Comparison of ENCODE assay signal across 8 cellular contexts in genomic region chr16:23640669-23640958, GRCh38. TPM values are rescaled to one million over a fixed set of nuclear protein-coding genes. Genes with fewer than 3 reads are reported as not detected.
DNase-seq lines count a peak whose midpoint lies in the region; ATAC-seq and TF ChIP-seq lines count a peak whose summit lies in the region.

No MANE protein-coding gene starts in this region.

- no peaks in the 10 kb centered on the region for H3K27me3 Mint-ChIP-seq in T-cell

- H3K36me3 ChIP-seq in esophagus squamous epithelium = peaks cover 6 to 59% (median 10%) of the 10 kb centered on the region in 3 donors

- POLR2A ChIA-PET in T-cell (lab: Charles Lee) = interaction anchor here in 1 of 2 donors (1.0 kb wide), 1 partner anchor 21 kb away, joined by 3 read pairs; no protein-coding TSS in a partner anchor

- peak overlapping the region; percentile 88 to 93 for H3K27ac Mint-ChIP-seq in T-cell

- H3K4me1 Mint-ChIP-seq in T-cell = peaks cover 31 to 37% (median 37%) of the 10 kb centered on the region in 3 donors

- peak; percentile 24 for DNase-seq in stimulated activated CD4-positive, alpha-beta T cell treated with anti-CD3 and anti-CD28 coated beads, Interleukin-15, amount 100 ng/mL, for 24 hours
- DNase-seq in stimulated activated CD4-positive, alpha-beta T cell treated with anti-CD3 and anti-CD28 coated beads, Interleukin-1b, Interleukin-23, amount 100 ng/mL, for 48 hours = no peak
- peak in 2 of 34 experiments; percentile 1 for DNase-seq in T-cell
- no peak for DNase-seq in esophagus squamous epithelium (lab: John Stamatoyannopoulos, UW)
- peak; percentile 5 for DNase-seq in pons (ENCODE audit: low spot score)
- DNase-seq in cerebellar nuclear complex (lab: John Stamatoyannopoulos, UW) = no peak
- no peak for DNase-seq in C1 segment of cervical spinal cord (lab: John Stamatoyannopoulos, UW)

- no peaks in the 10 kb centered on the region for H3K9me3 ChIP-seq in esophagus squamous epithelium

- peak overlapping the region; percentile 94 to 98 (median 98) for H3K4me3 Mint-ChIP-seq in T-cell

- peaks cover 14 to 34% (median 18%) of the 10 kb centered on the region in 3 donors for H3K4me1 ChIP-seq in esophagus squamous epithelium

- TF ChIP-seq CTCF in esophagus squamous epithelium (IDR thresholded peaks at IDR 0.05) = no peak

- no peaks in the 10 kb centered on the region for H3K27me3 ChIP-seq in esophagus squamous epithelium

- peak overlapping the region; percentile 87 to 94 (median 91) for H3K27ac ChIP-seq in esophagus squamous epithelium

- intact Hi-C loops in esophagus squamous epithelium (cut with DNase I) = no loop called here

- TF ChIP-seq POLR2A in esophagus squamous epithelium (IDR thresholded peaks at IDR 0.05) = no peak

- peaks cover 20% of the 10 kb centered on the region for H3K36me3 Mint-ChIP-seq in T-cell

- CTCF ChIA-PET in T-cell (lab: Charles Lee) = no interaction called here

- ATAC-seq in T-cell (replicated peaks in 1 of 4) (peak in 3 of 4 experiments; percentile 4 to 25 (median 14)), GM18861 (IDR thresholded peaks at IDR 0.05; ENCODE audit: unreplicated experiment) (no peak)

- H3K4me3 ChIP-seq in esophagus squamous epithelium = peak overlapping the region; percentile 67 to 98 (median 88)

- no peaks in the 10 kb centered on the region for H3K9me3 Mint-ChIP-seq in T-cell

- whole genome bisulfite sequencing in esophagus squamous epithelium, 2 donors = 1 to 2% methylated on average over 9 of the region's 9 CpGs

RNA-seq across cellular contexts. Expression of gene PALB2, which starts 0.5 kb away (rescaled TPM):
- total RNA-seq in T-cell (10 to 100 TPM in 4 of 5 donors, 1 to 10 TPM in 1; 7.9 to 13.1 (median 12.5) TPM), esophagus squamous epithelium (10 to 100 TPM in 3 of 4 donors, 1 to 10 TPM in 1; 9.1 to 16.0 (median 12.4) TPM)

RNA-seq across cellular contexts. Expression of gene DCTN5, which starts 0.7 kb away (rescaled TPM):
- total RNA-seq in T-cell = 10 to 100 TPM; 49.8 to 68.7 (median 59.9) TPM
- total RNA-seq in esophagus squamous epithelium = 10 to 100 TPM; 38.3 to 75.8 (median 49.2) TPM

RNA-seq across cellular contexts. Expression of gene PLK1, which starts 38.1 kb away (rescaled TPM):
- total RNA-seq in T-cell (1 to 10 TPM; 1.5 to 4.6 (median 3.7) TPM), esophagus squamous epithelium (10 to 100 TPM; 13.0 to 45.3 (median 17.7) TPM)

RNA-seq across cellular contexts. Expression of gene NDUFAB1, which starts 44.5 kb away (rescaled TPM):
- total RNA-seq in T-cell = 10 to 100 TPM; 24.2 to 44.3 (median 41.0) TPM
- total RNA-seq in esophagus squamous epithelium = 100 to 1,000 TPM in 1 of 4 donors, 10 to 100 TPM in 3; 68.0 to 110 (median 83.3) TPM

Comparison
In these comparisons a context has a peak if more than half of its experiments do, and no peak if none do; other contexts are left out.
1. DNase-seq: peak in stimulated activated CD4-positive, alpha-beta T cell treated with anti-CD3 and anti-CD28 coated beads, Interleukin-15, amount 100 ng/mL, for 24 hours (single experiment) and pons (single experiment); none in stimulated activated CD4-positive, alpha-beta T cell treated with anti-CD3 and anti-CD28 coated beads, Interleukin-1b, Interleukin-23, amount 100 ng/mL, for 48 hours (single experiment), esophagus squamous epithelium (single experiment), cerebellar nuclear complex (0 of 2) and C1 segment of cervical spinal cord (0 of 14).